In the genomic region with DNA sequence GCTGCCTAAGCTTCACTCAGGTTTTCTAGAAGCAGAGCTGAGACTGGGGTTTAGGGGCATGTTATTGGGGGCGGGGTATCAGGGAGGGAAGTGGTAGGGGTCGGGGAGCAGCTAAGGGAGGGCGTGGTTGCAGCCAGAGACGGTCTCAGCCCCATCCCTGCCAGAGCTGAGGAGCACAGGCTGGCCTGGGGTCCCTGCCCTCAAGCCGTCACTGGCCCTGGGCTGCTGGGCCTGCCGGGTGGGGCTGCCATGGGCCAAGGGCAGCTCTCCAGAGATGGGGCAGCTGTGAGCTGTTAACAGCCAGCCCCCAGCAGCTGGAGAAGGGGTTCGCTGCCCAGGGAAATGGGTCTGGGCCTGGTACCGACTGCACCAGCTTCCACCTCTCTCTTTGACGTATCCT, we compare ENCODE assay signal across 1 cellular context.
TF ChIP-seq lines count a peak whose summit lies in the region.

No MANE protein-coding gene starts in this region.

TF ChIP-seq in HepG2, 621 proteins besides CTCF, POLR2A, EP300 and RAD21 (continued from another document):
- TF ChIP-seq ZBTB49 (CRISPR knock-in tag; IDR thresholded peaks at IDR 0.05; ENCODE audit: borderline replicate concordance) = no peak
- TF ChIP-seq, protein P1, sequence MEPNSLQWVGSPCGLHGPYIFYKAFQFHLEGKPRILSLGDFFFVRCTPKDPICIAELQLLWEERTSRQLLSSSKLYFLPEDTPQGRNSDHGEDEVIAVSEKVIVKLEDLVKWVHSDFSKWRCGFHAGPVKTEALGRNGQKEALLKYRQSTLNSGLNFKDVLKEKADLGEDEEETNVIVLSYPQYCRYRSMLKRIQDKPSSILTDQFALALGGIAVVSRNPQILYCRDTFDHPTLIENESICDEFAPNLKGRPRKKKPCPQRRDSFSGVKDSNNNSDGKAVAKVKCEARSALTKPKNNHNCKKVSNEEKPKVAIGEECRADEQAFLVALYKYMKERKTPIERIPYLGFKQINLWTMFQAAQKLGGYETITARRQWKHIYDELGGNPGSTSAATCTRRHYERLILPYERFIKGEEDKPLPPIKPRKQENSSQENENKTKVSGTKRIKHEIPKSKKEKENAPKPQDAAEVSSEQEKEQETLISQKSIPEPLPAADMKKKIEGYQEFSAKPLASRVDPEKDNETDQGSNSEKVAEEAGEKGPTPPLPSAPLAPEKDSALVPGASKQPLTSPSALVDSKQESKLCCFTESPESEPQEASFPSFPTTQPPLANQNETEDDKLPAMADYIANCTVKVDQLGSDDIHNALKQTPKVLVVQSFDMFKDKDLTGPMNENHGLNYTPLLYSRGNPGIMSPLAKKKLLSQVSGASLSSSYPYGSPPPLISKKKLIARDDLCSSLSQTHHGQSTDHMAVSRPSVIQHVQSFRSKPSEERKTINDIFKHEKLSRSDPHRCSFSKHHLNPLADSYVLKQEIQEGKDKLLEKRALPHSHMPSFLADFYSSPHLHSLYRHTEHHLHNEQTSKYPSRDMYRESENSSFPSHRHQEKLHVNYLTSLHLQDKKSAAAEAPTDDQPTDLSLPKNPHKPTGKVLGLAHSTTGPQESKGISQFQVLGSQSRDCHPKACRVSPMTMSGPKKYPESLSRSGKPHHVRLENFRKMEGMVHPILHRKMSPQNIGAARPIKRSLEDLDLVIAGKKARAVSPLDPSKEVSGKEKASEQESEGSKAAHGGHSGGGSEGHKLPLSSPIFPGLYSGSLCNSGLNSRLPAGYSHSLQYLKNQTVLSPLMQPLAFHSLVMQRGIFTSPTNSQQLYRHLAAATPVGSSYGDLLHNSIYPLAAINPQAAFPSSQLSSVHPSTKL (CRISPR knock-in tag; IDR thresholded peaks at IDR 0.05) = no peak
- no peak for TF ChIP-seq POLR2G (IDR thresholded peaks at IDR 0.05; ENCODE audit: low read depth, low read length)
TF ChIP-seq in HepG2: peak in this region for 0.
